29 cellular contexts compared by ENCODE assay signal in the genomic region with DNA sequence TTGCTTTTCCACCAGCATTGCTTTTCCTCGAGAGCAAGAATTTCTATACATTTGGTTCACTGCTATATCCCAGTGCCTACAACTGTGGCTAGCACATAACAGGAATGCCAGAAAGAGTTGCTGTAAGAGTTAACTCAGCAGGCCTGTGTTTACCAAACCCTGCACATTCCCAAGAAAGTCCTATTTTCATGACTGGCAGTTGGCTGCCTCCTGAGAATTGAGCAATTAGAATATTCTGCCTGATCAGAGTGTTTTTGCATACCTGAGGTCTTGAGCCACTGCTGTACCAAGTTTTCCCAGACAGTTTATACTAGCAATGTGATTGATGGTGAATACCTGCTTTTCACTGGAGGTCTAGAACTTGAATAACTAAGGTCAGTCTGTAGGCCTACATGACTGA.
"Had no signal": no experiment of that assay in that cellular context is flagged by ENCODE, and none has a peak within 500 bp of the region (broad histone marks: within the 10 kb centered on the region; RNA-seq: fewer than 3 reads in every experiment).

No MANE protein-coding gene starts in this region.

- H3K4me1 ChIP-seq: breast epithelium had no signal

- H3K27ac Mint-ChIP-seq: activated CD4-positive, alpha-beta memory T cell treated with anti-CD3 and anti-CD28 coated beads for 36 hours; activated CD4-positive, alpha-beta T cell treated with anti-CD3 and anti-CD28 coated beads, Interleukin-2, amount 10 ng/mL, durations not matched to agents 24 days and 14 days; activated naive CD8-positive, alpha-beta T cell treated with anti-CD3 and anti-CD28 coated beads, Interleukin-2, amount 10 ng/mL, durations not matched to agents 7 days and 5 days; activated T-helper 2 cell treated with anti-CD3 and anti-CD28 coated beads, Interferon-gamma antibody, Interleukin-2, Interleukin-4, amounts not matched to agents 10 μg/mL and 5 μg/mL and 100 μg/mL, durations not matched to agents 14 hours and 24 hours and 36 hours; T-helper 1 cell treated with Interleukin-12 subunit alpha and Interleukin-12 subunit beta and Interleukin-4 antibody, amounts not matched to agents 30 μg/mL and 1 μg/mL, for 36 hours had no signal

- H3K9me3 ChIP-seq: breast epithelium, esophagus muscularis mucosa, heart left ventricle, stomach, suprapubic skin, tibial nerve had no signal

- H3K27me3 ChIP-seq: breast epithelium, esophagus muscularis mucosa, foreskin keratinocyte, heart left ventricle, stomach, suprapubic skin, tibial nerve had no signal

- H3K4me3 Mint-ChIP-seq: activated CD4-positive, alpha-beta memory T cell treated with anti-CD3 and anti-CD28 coated beads for 36 hours; activated CD4-positive, alpha-beta T cell treated with anti-CD3 and anti-CD28 coated beads, Interleukin-2, amount 10 ng/mL, durations not matched to agents 24 days and 14 days; activated naive CD8-positive, alpha-beta T cell treated with anti-CD3 and anti-CD28 coated beads, Interleukin-2, amount 10 ng/mL, durations not matched to agents 7 days and 5 days; activated T-cell treated with anti-CD3 and anti-CD28 coated beads, Interleukin-2, amount 50 U/mL, for 4 hours; central memory CD8-positive, alpha-beta T cell; stimulated activated naive B cell treated with anti-CD40 and anti-IgM and Interleukin-4, amounts not matched to agents 10 μg/mL and 1 μg/mL and 100 μg/mL, for 72 hours; T-helper 1 cell treated with Interleukin-12 subunit alpha and Interleukin-12 subunit beta and Interleukin-4 antibody, amounts not matched to agents 30 μg/mL and 1 μg/mL, for 36 hours had no signal

- H3K9me3 Mint-ChIP-seq: activated CD4-positive, alpha-beta memory T cell treated with anti-CD3 and anti-CD28 coated beads for 36 hours; activated CD4-positive, alpha-beta T cell treated with anti-CD3 and anti-CD28 coated beads, Interleukin-2, amount 10 ng/mL, durations not matched to agents 24 days and 14 days; activated naive CD8-positive, alpha-beta T cell treated with anti-CD3 and anti-CD28 coated beads, Interleukin-2, amount 10 ng/mL, durations not matched to agents 7 days and 5 days; activated T-cell treated with anti-CD3 and anti-CD28 coated beads, Interleukin-2, amount 50 U/mL, for 4 hours; activated T-helper 2 cell treated with anti-CD3 and anti-CD28 coated beads, Interferon-gamma antibody, Interleukin-2, Interleukin-4, amounts not matched to agents 10 μg/mL and 5 μg/mL and 100 μg/mL, durations not matched to agents 14 hours and 24 hours and 36 hours; central memory CD8-positive, alpha-beta T cell; stimulated activated naive B cell treated with anti-CD40 and anti-IgM and Interleukin-4, amounts not matched to agents 10 μg/mL and 1 μg/mL and 100 μg/mL, for 72 hours; T-helper 1 cell treated with Interleukin-12 subunit alpha and Interleukin-12 subunit beta and Interleukin-4 antibody, amounts not matched to agents 30 μg/mL and 1 μg/mL, for 36 hours had no signal

- H3K4me3 ChIP-seq: breast epithelium, esophagus muscularis mucosa, heart left ventricle, lung, stomach, suprapubic skin, tibial nerve had no signal

- H3K27me3 Mint-ChIP-seq: activated CD4-positive, alpha-beta memory T cell treated with anti-CD3 and anti-CD28 coated beads for 36 hours; activated CD4-positive, alpha-beta T cell treated with anti-CD3 and anti-CD28 coated beads, Interleukin-2, amount 10 ng/mL, durations not matched to agents 24 days and 14 days; activated naive CD8-positive, alpha-beta T cell treated with anti-CD3 and anti-CD28 coated beads, Interleukin-2, amount 10 ng/mL, durations not matched to agents 7 days and 5 days; central memory CD8-positive, alpha-beta T cell; stimulated activated naive B cell treated with anti-CD40 and anti-IgM and Interleukin-4, amounts not matched to agents 10 μg/mL and 1 μg/mL and 100 μg/mL, for 72 hours had no signal

- H3K27ac ChIP-seq: breast epithelium, esophagus muscularis mucosa, foreskin keratinocyte, heart left ventricle, suprapubic skin, tibial nerve, WERI-Rb-1 had no signal

- DNase-seq: activated CD4-positive, alpha-beta memory T cell treated with anti-CD3 and anti-CD28 coated beads for 36 hours; activated CD4-positive, alpha-beta T cell treated with anti-CD3 and anti-CD28 coated beads, Interleukin-2, amount 10 ng/mL, durations not matched to agents 24 days and 14 days; activated CD4-positive, CD25-positive, alpha-beta regulatory T cell treated with anti-CD3 and anti-CD28 coated beads, Interleukin-2, amount 50 U/mL, for 72 hours; activated CD8-positive, alpha-beta memory T cell treated with anti-CD3 and anti-CD28 coated beads, Interleukin-2, amount 50 U/mL, for 48 hours; activated naive CD8-positive, alpha-beta T cell treated with anti-CD3 and anti-CD28 coated beads, Interleukin-2, amount 10 ng/mL, durations not matched to agents 7 days and 5 days; activated T-cell treated with anti-CD3 and anti-CD28 coated beads, Interleukin-2, amount 50 U/mL, for 4 hours; amniotic stem cell; dermis blood vessel endothelial cell; effector CD4-positive, alpha-beta T cell; foreskin keratinocyte; heart left ventricle; mesendoderm; right cardiac atrium; stimulated activated CD4-positive, alpha-beta T cell treated with anti-CD3 and anti-CD28 coated beads, Interleukin-15, amount 100 ng/mL, for 24 hours; stimulated activated CD4-positive, alpha-beta T cell treated with anti-CD3 and anti-CD28 coated beads, Interleukin-2, amount 100 ng/mL, for 24 hours; stimulated activated naive B cell treated with anti-CD40 and anti-IgM and Interleukin-4, amounts not matched to agents 10 μg/mL and 1 μg/mL and 100 μg/mL, for 72 hours; stomach; SW 1271; T1000; WERI-Rb-1 had no signal

- FAIRE-seq: astrocyte had no signal

- H3K36me3 ChIP-seq: breast epithelium had no signal

- ATAC-seq: activated T-cell treated with anti-CD3 and anti-CD28 coated beads, Interleukin-2, amount 50 U/mL, for 4 hours; foreskin keratinocyte; heart left ventricle; right cardiac atrium; stimulated activated naive B cell treated with anti-CD40 and anti-IgM and Interleukin-4, amounts not matched to agents 10 μg/mL and 1 μg/mL and 100 μg/mL, for 72 hours had no signal
